In genomic region chr20:37090357-37090871, GRCh38 we compare ENCODE assay signal across 28 cellular contexts.
"Had no signal": no experiment of that assay in that cellular context is flagged by ENCODE, and none has a peak within 500 bp of the region (broad histone marks: within the 10 kb centered on the region; RNA-seq: fewer than 3 reads in every experiment).

No MANE protein-coding gene starts in this region.

- H3K9me3 ChIP-seq: gastrocnemius medialis, left lung, right atrium auricular region, stomach, thyroid gland, upper lobe of left lung, vagina had no signal

- ATAC-seq: activated CD4-positive, CD25-positive, alpha-beta regulatory T cell treated with anti-CD3 and anti-CD28 coated beads, Interleukin-2, amount 50 U/mL, for 24 hours; gastrocnemius medialis; left lung; stimulated activated naive B cell treated with anti-CD40 and anti-IgM and Interleukin-4, amounts not matched to agents 10 μg/mL and 1 μg/mL and 100 μg/mL, for 72 hours had no signal

- H3K4me3 ChIP-seq: gastrocnemius medialis, left lung, lung, right atrium auricular region, stomach, thyroid gland, upper lobe of left lung, vagina had no signal

- H3K9me3 Mint-ChIP-seq: activated naive CD4-positive, alpha-beta T cell treated with anti-CD3 and anti-CD28 coated beads for 36 hours; activated naive CD8-positive, alpha-beta T cell treated with anti-CD3 and anti-CD28 coated beads, Interleukin-2, amount 10 ng/mL, durations not matched to agents 7 days and 5 days; activated T-helper 1 cell treated with anti-CD3 and anti-CD28 coated beads, Interleukin-12 subunit alpha, Interleukin-12 subunit beta, Interleukin-2, Interleukin-4 antibody, amounts not matched to agents 30 ng/mL and 10 ng/mL and 1 ng/mL, durations not matched to agents 14 hours and 24 hours and 36 hours; dendritic cell treated with granulocyte-macrophage colony-stimulating factor and Interleukin-4, amounts not matched to agents 40 ng/mL and 50 ng/mL, for 4 days; natural killer cell treated with Interleukin-12 subunit alpha and Interleukin-12 subunit beta and Interleukin-15 and Interleukin-18, amount 100 ng/mL, for 72 hours; stimulated activated naive B cell treated with anti-CD40 and anti-IgM and Interleukin-4, amounts not matched to agents 10 μg/mL and 1 μg/mL and 100 μg/mL, for 72 hours had no signal

- H3K27me3 Mint-ChIP-seq: activated naive CD8-positive, alpha-beta T cell treated with anti-CD3 and anti-CD28 coated beads, Interleukin-2, amount 10 ng/mL, durations not matched to agents 7 days and 5 days; dendritic cell treated with granulocyte-macrophage colony-stimulating factor and Interleukin-4, amounts not matched to agents 40 ng/mL and 50 ng/mL, for 4 days; natural killer cell treated with Interleukin-12 subunit alpha and Interleukin-12 subunit beta and Interleukin-15 and Interleukin-18, amount 100 ng/mL, for 72 hours; stimulated activated naive B cell treated with anti-CD40 and anti-IgM and Interleukin-4, amounts not matched to agents 10 μg/mL and 1 μg/mL and 100 μg/mL, for 72 hours had no signal

- DNase-seq: activated CD4-positive, alpha-beta T cell treated with anti-CD3 and anti-CD28 coated beads for 48 hours; activated CD4-positive, alpha-beta T cell treated with anti-CD3 and anti-CD28 coated beads, Interleukin-2, amount 50 U/mL, for 48 hours; activated CD8-positive, alpha-beta memory T cell treated with anti-CD3 and anti-CD28 coated beads for 24 hours; activated effector memory CD4-positive, alpha-beta T cell treated with anti-CD3 and anti-CD28 coated beads, Interleukin-2, amount 50 U/mL, for 16 hours; activated naive CD4-positive, alpha-beta T cell treated with anti-CD3 and anti-CD28 coated beads for 36 hours; activated naive CD8-positive, alpha-beta T cell treated with anti-CD3 and anti-CD28 coated beads, Interleukin-2, amount 10 ng/mL, durations not matched to agents 7 days and 5 days; amygdala; central memory CD4-positive, alpha-beta T cell; gastrocnemius medialis; glutamatergic neuron; left lung; mesendoderm; stimulated activated CD4-positive, alpha-beta T cell treated with anti-CD3 and anti-CD28 coated beads, Interleukin-15, amount 100 ng/mL, for 24 hours; stimulated activated CD4-positive, alpha-beta T cell treated with anti-CD3 and anti-CD28 coated beads, Interleukin-2, amount 100 ng/mL, for 24 hours; stimulated activated naive B cell treated with anti-CD40 and anti-IgM and Interleukin-4, amounts not matched to agents 10 μg/mL and 1 μg/mL and 100 μg/mL, for 72 hours; stomach; T1000; thyroid gland; upper lobe of left lung; WERI-Rb-1 had no signal

- H3K36me3 ChIP-seq: gastrocnemius medialis, right atrium auricular region, vagina had no signal

- H3K27ac ChIP-seq: epithelial cell of prostate, gastrocnemius medialis, left lung, right atrium auricular region, stomach, thyroid gland, upper lobe of left lung, vagina, WERI-Rb-1 had no signal

- H3K4me3 Mint-ChIP-seq: activated naive CD4-positive, alpha-beta T cell treated with anti-CD3 and anti-CD28 coated beads for 36 hours; activated naive CD8-positive, alpha-beta T cell treated with anti-CD3 and anti-CD28 coated beads, Interleukin-2, amount 10 ng/mL, durations not matched to agents 7 days and 5 days; activated T-helper 1 cell treated with anti-CD3 and anti-CD28 coated beads, Interleukin-12 subunit alpha, Interleukin-12 subunit beta, Interleukin-2, Interleukin-4 antibody, amounts not matched to agents 30 ng/mL and 10 ng/mL and 1 ng/mL, durations not matched to agents 14 hours and 24 hours and 36 hours; dendritic cell treated with granulocyte-macrophage colony-stimulating factor and Interleukin-4, amounts not matched to agents 40 ng/mL and 50 ng/mL, for 4 days; natural killer cell treated with Interleukin-12 subunit alpha and Interleukin-12 subunit beta and Interleukin-15 and Interleukin-18, amount 100 ng/mL, for 72 hours; stimulated activated naive B cell treated with anti-CD40 and anti-IgM and Interleukin-4, amounts not matched to agents 10 μg/mL and 1 μg/mL and 100 μg/mL, for 72 hours had no signal

- H3K27ac Mint-ChIP-seq: activated naive CD4-positive, alpha-beta T cell treated with anti-CD3 and anti-CD28 coated beads for 36 hours; activated naive CD8-positive, alpha-beta T cell treated with anti-CD3 and anti-CD28 coated beads, Interleukin-2, amount 10 ng/mL, durations not matched to agents 7 days and 5 days; activated T-helper 1 cell treated with anti-CD3 and anti-CD28 coated beads, Interleukin-12 subunit alpha, Interleukin-12 subunit beta, Interleukin-2, Interleukin-4 antibody, amounts not matched to agents 30 ng/mL and 10 ng/mL and 1 ng/mL, durations not matched to agents 14 hours and 24 hours and 36 hours; dendritic cell treated with granulocyte-macrophage colony-stimulating factor and Interleukin-4, amounts not matched to agents 40 ng/mL and 50 ng/mL, for 4 days; stimulated activated naive B cell treated with anti-CD40 and anti-IgM and Interleukin-4, amounts not matched to agents 10 μg/mL and 1 μg/mL and 100 μg/mL, for 72 hours had no signal
